In the genomic region with DNA sequence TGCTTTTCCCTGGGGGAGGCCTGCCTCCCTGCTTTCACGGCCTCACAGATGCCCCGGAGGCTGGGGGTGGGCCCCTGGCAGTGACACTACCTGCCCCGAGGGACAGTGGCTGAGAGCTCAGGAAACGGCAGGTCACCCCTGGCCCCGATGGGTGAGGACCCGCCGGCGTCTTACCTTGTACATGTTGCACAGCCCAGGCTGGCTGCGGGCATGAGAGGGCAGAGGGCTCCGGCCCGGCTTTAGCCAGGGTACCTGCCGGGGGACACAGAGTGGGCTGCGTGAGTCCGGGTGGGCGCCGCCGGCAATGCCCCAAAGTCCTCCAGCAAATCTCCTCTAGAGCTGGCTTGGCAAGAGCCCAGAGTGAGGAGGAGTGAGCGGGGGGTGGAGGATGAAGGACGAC, we compare ENCODE assay signal across 23 cellular contexts.
DNase-seq lines count a peak whose midpoint lies in the region; ATAC-seq and TF ChIP-seq lines count a peak whose summit lies in the region.
"Had no signal": no experiment of that assay in that cellular context is flagged by ENCODE, and none has a peak within 500 bp of the region (broad histone marks: within the 10 kb centered on the region; RNA-seq: fewer than 3 reads in every experiment).

No MANE protein-coding gene starts in this region.

- H3K9me3 ChIP-seq in endodermal cell (ENCODE audit: control insufficient read depth, low read length) (no peaks in the 10 kb centered on the region), spleen (no peaks in the 10 kb centered on the region)

- H3K4me1 Mint-ChIP-seq in T-helper 1 cell treated with Interleukin-12 subunit alpha and Interleukin-12 subunit beta and Interleukin-4 antibody, amounts not matched to agents 30 μg/mL and 1 μg/mL, for 36 hours (ENCODE audit: low read depth), result peaks cover 20% of the 10 kb centered on the region
- peaks cover 20% of the 10 kb centered on the region for H3K4me1 Mint-ChIP-seq in endodermal cell
- peaks cover 28% of the 10 kb centered on the region for H3K4me1 Mint-ChIP-seq in stimulated activated naive CD8-positive, alpha-beta T cell treated with anti-CD3 and anti-CD28 coated beads, Interleukin-15, amount 100 ng/mL, for 72 hours

- no peak for TF ChIP-seq CTCF in endodermal cell (conservative IDR thresholded peaks at IDR 0.05)
- TF ChIP-seq CTCF in spleen (IDR thresholded peaks at IDR 0.05 in 8 of 11, conservative IDR thresholded peaks at IDR 0.05 in 3 of 11), result no peak

- no peaks in the 10 kb centered on the region for H3K27me3 ChIP-seq in endodermal cell (ENCODE audit: control insufficient read depth, insufficient read depth, low read length, poor library complexity, severe bottlenecking)
- H3K27me3 ChIP-seq in spleen (replicated peaks in 1 of 7), result peaks cover 0 to 4% (median 0%) of the 10 kb centered on the region in 7 donors

- H3K36me3 ChIP-seq in endodermal cell (ENCODE audit: control insufficient read depth, insufficient read depth, low read length) (no peaks in the 10 kb centered on the region), spleen (peaks cover 0 to 74% (median 10%) of the 10 kb centered on the region in 6 donors)

- peaks cover 21% of the 10 kb centered on the region for H3K36me3 Mint-ChIP-seq in T-helper 1 cell treated with Interleukin-12 subunit alpha and Interleukin-12 subunit beta and Interleukin-4 antibody, amounts not matched to agents 30 μg/mL and 1 μg/mL, for 36 hours (ENCODE audit: low read depth)
- no peaks in the 10 kb centered on the region for H3K36me3 Mint-ChIP-seq in endodermal cell (ENCODE audit: low read depth)

- TF ChIP-seq POLR2A in spleen (IDR thresholded peaks at IDR 0.05), result no peak

- no peak overlapping the region for H3K27ac ChIP-seq in endodermal cell (ENCODE audit: low read depth, low read length)
- H3K27ac ChIP-seq in spleen, result no peak overlapping the region
- H3K27ac ChIP-seq: 22Rv1, RWPE1 had no signal

- H3K9me3 Mint-ChIP-seq in T-helper 1 cell treated with Interleukin-12 subunit alpha and Interleukin-12 subunit beta and Interleukin-4 antibody, amounts not matched to agents 30 μg/mL and 1 μg/mL, for 36 hours, result no peaks in the 10 kb centered on the region
- no peaks in the 10 kb centered on the region for H3K9me3 Mint-ChIP-seq in endodermal cell
- H3K9me3 Mint-ChIP-seq in stimulated activated naive CD8-positive, alpha-beta T cell treated with anti-CD3 and anti-CD28 coated beads, Interleukin-15, amount 100 ng/mL, for 72 hours, result no peaks in the 10 kb centered on the region
- H3K9me3 Mint-ChIP-seq: CD8-positive, alpha-beta memory T cell; HFFc6 had no signal

- H3K4me1 ChIP-seq in endodermal cell (ENCODE audit: control insufficient read depth, insufficient read depth, low read length) (no peaks in the 10 kb centered on the region), spleen (peaks cover 6 to 75% (median 35%) of the 10 kb centered on the region in 6 donors)

- no peak for DNase-seq in T-helper 1 cell
- peak; percentile 28 for DNase-seq in D341Med (ENCODE audit: low spot score)
- peak; percentile 41 for DNase-seq in endodermal cell
- no peak for DNase-seq in stimulated activated naive CD8-positive, alpha-beta T cell treated with anti-CD3 and anti-CD28 coated beads, Interleukin-15, amount 100 ng/mL, for 72 hours
- DNase-seq in spleen, result no peak
- no peak for DNase-seq in OCI-M2 (lab: John Stamatoyannopoulos, UW; ENCODE audit: unreplicated experiment)
- DNase-seq: CD8-positive, alpha-beta memory T cell; DND-41; GOT3; HFFc6; KG1; NCI-H1436 treated with DMSO at 0.1 percent for 48 hours; NCI-H2029 treated with DMSO at 0.1 percent for 48 hours; NCI-H2171 treated with DMSO at 0.1 percent for 48 hours; NCI-H774; PC-3 had no signal

- intact Hi-C loops in spleen (cut with DNase I; ENCODE audit: low total_unique reads), result no loop called here

- H3K27me3 Mint-ChIP-seq in T-helper 1 cell treated with Interleukin-12 subunit alpha and Interleukin-12 subunit beta and Interleukin-4 antibody, amounts not matched to agents 30 μg/mL and 1 μg/mL, for 36 hours (ENCODE audit: low read depth), result no peaks in the 10 kb centered on the region
- no peaks in the 10 kb centered on the region for H3K27me3 Mint-ChIP-seq in endodermal cell (ENCODE audit: insufficient read depth)
- no peaks in the 10 kb centered on the region for H3K27me3 Mint-ChIP-seq in stimulated activated naive CD8-positive, alpha-beta T cell treated with anti-CD3 and anti-CD28 coated beads, Interleukin-15, amount 100 ng/mL, for 72 hours
- H3K27me3 Mint-ChIP-seq: B cell; CD8-positive, alpha-beta memory T cell had no signal

- H3K27ac Mint-ChIP-seq in T-helper 1 cell treated with Interleukin-12 subunit alpha and Interleukin-12 subunit beta and Interleukin-4 antibody, amounts not matched to agents 30 μg/mL and 1 μg/mL, for 36 hours, result peak overlapping the region; percentile 50
- no peak overlapping the region for H3K27ac Mint-ChIP-seq in endodermal cell
- peak overlapping the region in 1 of 2 donors; percentile 35 for H3K27ac Mint-ChIP-seq in stimulated activated naive CD8-positive, alpha-beta T cell treated with anti-CD3 and anti-CD28 coated beads, Interleukin-15, amount 100 ng/mL, for 72 hours
- H3K27ac Mint-ChIP-seq: B cell, HFFc6 had no signal

- no peak overlapping the region for H3K9ac ChIP-seq in endodermal cell (ENCODE audit: extremely low read depth, low read length, poor library complexity, severe bottlenecking)

- H3K4me3 ChIP-seq in endodermal cell (ENCODE audit: low read length) (no peak overlapping the region), spleen (no peak overlapping the region)
- H3K4me3 ChIP-seq: GM12878 had no signal

- ATAC-seq in stimulated activated naive CD8-positive, alpha-beta T cell treated with anti-CD3 and anti-CD28 coated beads, Interleukin-15, amount 100 ng/mL, for 72 hours, result peak; percentile 34
- ATAC-seq in HG03196 (IDR thresholded peaks at IDR 0.05; ENCODE audit: unreplicated experiment), result no peak
- ATAC-seq: GM12878, HepG2, PC-3 had no signal

- H3K4me3 Mint-ChIP-seq in T-helper 1 cell treated with Interleukin-12 subunit alpha and Interleukin-12 subunit beta and Interleukin-4 antibody, amounts not matched to agents 30 μg/mL and 1 μg/mL, for 36 hours, result no peak overlapping the region
- no peak overlapping the region for H3K4me3 Mint-ChIP-seq in endodermal cell
- no peak overlapping the region for H3K4me3 Mint-ChIP-seq in stimulated activated naive CD8-positive, alpha-beta T cell treated with anti-CD3 and anti-CD28 coated beads, Interleukin-15, amount 100 ng/mL, for 72 hours
- H3K4me3 Mint-ChIP-seq: B cell; CD8-positive, alpha-beta memory T cell; HFFc6 had no signal

- 52 to 93% methylated on average over 2 to 19 of the region's 19 CpGs for WGBS in endodermal cell (ENCODE audit: insufficient coverage in 1 of 2, insufficient read length in 1 of 2), 2 experiments
- WGBS in spleen, 5 donors, result 75 to 90% (median 80%) methylated on average over 8 to 19 of the region's 19 CpGs

Comparison
In these comparisons a context has a peak if more than half of its experiments do, and no peak if none do; other contexts are left out.
1. DNase-seq: peak in D341Med (single experiment) and endodermal cell (single experiment); none in T-helper 1 cell (0 of 5), stimulated activated naive CD8-positive, alpha-beta T cell treated with anti-CD3 and anti-CD28 coated beads, Interleukin-15, amount 100 ng/mL, for 72 hours (0 of 2), spleen (single experiment) and OCI-M2 (single experiment).